10 cellular contexts compared by ENCODE assay signal in genomic region chr1:119786473-119787050, GRCh38. TPM values are rescaled to one million over a fixed set of nuclear protein-coding genes. Genes with fewer than 3 reads are reported as not detected.
"Had no signal": no experiment of that assay in that cellular context is flagged by ENCODE, and none has a peak within 500 bp of the region (broad histone marks: within the 10 kb centered on the region; RNA-seq: fewer than 3 reads in every experiment).

No MANE protein-coding gene starts in this region.

RNA-seq across cellular contexts. Expression of gene HMGCS2, which starts 17.9 kb away (rescaled TPM):
- total RNA-seq: activated CD8-positive, alpha-beta memory T cell treated with anti-CD3 and anti-CD28 coated beads for 36 hours; dermis blood vessel endothelial cell; endothelial cell of umbilical vein; fibroblast of lung; natural killer cell treated with Interleukin-12 subunit alpha and Interleukin-12 subunit beta and Interleukin-15 and Interleukin-18, amount 100 ng/mL, for 72 hours; tibial nerve had no signal
- polyA plus RNA-seq: endothelial cell of umbilical vein, fibroblast of lung had no signal

RNA-seq across cellular contexts. Expression of gene REG4, which starts 24.7 kb away (rescaled TPM):
- total RNA-seq: cerebellum, dermis blood vessel endothelial cell, endothelial cell of umbilical vein, fibroblast of lung, lung, sigmoid colon, tibial nerve, vagina had no signal
- polyA plus RNA-seq: endothelial cell of umbilical vein, fibroblast of lung had no signal
